In the genomic region with DNA sequence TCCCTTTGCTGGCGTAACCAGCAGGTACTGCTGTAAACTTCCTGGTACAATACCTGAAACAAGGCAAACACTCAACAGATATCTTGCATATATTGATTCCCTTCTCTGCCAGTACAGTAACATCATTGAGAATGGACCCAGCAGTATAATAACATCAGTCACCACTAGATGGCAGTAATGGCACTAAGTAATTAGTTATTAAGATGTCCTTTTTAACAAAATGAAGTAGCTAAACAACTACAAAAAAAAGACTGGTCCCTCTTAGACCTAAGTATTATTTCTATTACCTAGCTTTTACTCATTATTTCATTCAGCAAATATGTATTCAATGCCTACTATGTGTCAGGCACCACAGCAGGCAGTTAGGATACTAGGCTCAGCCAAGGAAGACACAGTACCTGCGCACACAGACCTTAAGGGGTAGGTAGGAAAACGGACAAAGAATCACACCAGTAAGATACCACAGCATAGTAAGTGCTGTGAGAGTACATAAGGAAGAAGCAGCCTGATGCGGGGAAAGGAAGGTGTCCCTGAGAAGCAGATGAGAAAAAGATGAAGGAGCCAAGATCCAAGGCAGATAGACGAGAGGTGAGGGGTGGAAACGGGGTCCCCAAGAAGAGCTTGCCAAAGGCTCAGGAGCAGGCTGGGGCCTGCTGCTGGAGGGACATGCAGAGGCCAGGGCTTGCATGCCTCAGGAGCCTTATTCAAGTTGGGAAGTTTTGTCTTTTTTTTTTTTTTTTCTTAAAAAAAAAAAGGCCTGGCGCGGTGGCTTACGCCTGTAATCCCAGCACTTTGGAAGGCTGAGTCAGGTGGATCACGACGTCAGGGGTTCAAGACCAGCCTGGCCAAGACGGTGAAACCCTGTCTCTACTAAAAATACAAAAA, we compare ENCODE assay signal across 8 cellular contexts.
DNase-seq lines count a peak whose midpoint lies in the region; ATAC-seq, FAIRE-seq and TF ChIP-seq lines count a peak whose summit lies in the region.

No MANE protein-coding gene starts in this region.

- H3K4me2 ChIP-seq in keratinocyte (ENCODE audit: control insufficient read depth, extremely low read depth, insufficient read depth, low read depth, low read length), result peak overlapping the region; percentile 76

- no peaks in the 10 kb centered on the region for H3K27me3 Mint-ChIP-seq in stimulated activated naive CD8-positive, alpha-beta T cell treated with anti-CD3 and anti-CD28 coated beads, Interleukin-15, amount 100 ng/mL, for 72 hours

- no peak overlapping the region for H3K4me3 ChIP-seq in Jurkat, Clone E6-1 (ENCODE audit: low read length)
- H3K4me3 ChIP-seq in breast epithelium, result no peak overlapping the region
- peak overlapping the region in 1 of 3 experiments; percentile 25 for H3K4me3 ChIP-seq in keratinocyte (ENCODE audit: control insufficient read depth in 2 of 3, extremely low read depth in 1 of 3, insufficient read depth in 2 of 3, low read depth in 1 of 3, low read length in 3 of 3)

- H3K36me3 ChIP-seq in breast epithelium (no peaks in the 10 kb centered on the region), keratinocyte (ENCODE audit: control insufficient read depth in 2 of 2, extremely low read depth in 1 of 2, insufficient read depth in 2 of 2, low read length in 2 of 2) (no peaks in the 10 kb centered on the region)

- peaks cover 7% of the 10 kb centered on the region for H3K4me1 Mint-ChIP-seq in stimulated activated naive CD8-positive, alpha-beta T cell treated with anti-CD3 and anti-CD28 coated beads, Interleukin-15, amount 100 ng/mL, for 72 hours

- peak; percentile 72 for DNase-seq in SIG-M5 treated with dmso at 0.1 percent for 504 hours (lab: John Stamatoyannopoulos, UW; ENCODE audit: unreplicated experiment)
- DNase-seq in SIG-M5 (lab: John Stamatoyannopoulos, UW), result no peak
- peak; percentile 81 for DNase-seq in Jurkat, Clone E6-1 (ENCODE audit: low read depth, low spot score)
- DNase-seq in OCI-M1 (lab: John Stamatoyannopoulos, UW), result peak; percentile 93
- DNase-seq in breast epithelium (ENCODE audit: low spot score in 2 of 2), result no peak
- DNase-seq in keratinocyte (ENCODE audit: low read depth, low spot score), result no peak
- DNase-seq in stimulated activated naive CD8-positive, alpha-beta T cell treated with anti-CD3 and anti-CD28 coated beads, Interleukin-15, amount 100 ng/mL, for 72 hours, result peak in 1 of 2 donors; percentile 42

- peak overlapping the region; percentile 69 for H3K9ac ChIP-seq in keratinocyte (ENCODE audit: control insufficient read depth, extremely low read depth, insufficient read depth, low read length)

- no peak overlapping the region for H3K4me3 Mint-ChIP-seq in stimulated activated naive CD8-positive, alpha-beta T cell treated with anti-CD3 and anti-CD28 coated beads, Interleukin-15, amount 100 ng/mL, for 72 hours

- no peak for FAIRE-seq in keratinocyte (lab: Jason Lieb, UNC)

- TF ChIP-seq CTCF in breast epithelium (IDR thresholded peaks at IDR 0.05) (peak; percentile 84 to 93 (median 88)), keratinocyte (optimal IDR thresholded peaks at IDR 0.05 in 1 of 3, IDR thresholded peaks at IDR 0.05 in 1 of 3, conservative IDR thresholded peaks at IDR 0.05 in 1 of 3; ENCODE audit: extremely low read depth in 1 of 3, insufficient read depth in 2 of 3, low read length in 3 of 3) (peak in 2 of 3 experiments; percentile 29 to 62)

- no peaks in the 10 kb centered on the region for H4K20me1 ChIP-seq in keratinocyte (ENCODE audit: control insufficient read depth, extremely low read depth, insufficient read depth, low read length)

- dilution Hi-C loops in keratinocyte (cut with MboI; ENCODE audit: extremely low pct_ligation_motif_present, low sequenced_read_pairs), result no loop called here

- TF ChIP-seq POLR2A in breast epithelium (IDR thresholded peaks at IDR 0.05), result no peak

- intact Hi-C loops in breast epithelium (cut with DNase I; ENCODE audit: low total_unique reads), result no loop called here

- no peaks in the 10 kb centered on the region for H3K9me3 Mint-ChIP-seq in stimulated activated naive CD8-positive, alpha-beta T cell treated with anti-CD3 and anti-CD28 coated beads, Interleukin-15, amount 100 ng/mL, for 72 hours

- peak; percentile 78 for ATAC-seq in GM21526 (IDR thresholded peaks at IDR 0.05; ENCODE audit: low FRiP score, unreplicated experiment)
- peak; percentile 76 for ATAC-seq in stimulated activated naive CD8-positive, alpha-beta T cell treated with anti-CD3 and anti-CD28 coated beads, Interleukin-15, amount 100 ng/mL, for 72 hours

- H3K9me3 ChIP-seq in breast epithelium (no peaks in the 10 kb centered on the region), keratinocyte (ENCODE audit: control insufficient read depth, low read depth, low read length) (no peaks in the 10 kb centered on the region)

- H3K79me2 ChIP-seq in keratinocyte (ENCODE audit: control insufficient read depth, insufficient read depth, low read length), result no peaks in the 10 kb centered on the region

- H3K27me3 ChIP-seq in breast epithelium, result no peaks in the 10 kb centered on the region
- no peaks in the 10 kb centered on the region for H3K27me3 ChIP-seq in keratinocyte (ENCODE audit: control insufficient read depth, extremely low read depth, insufficient read depth, low read length)

- H3K27ac ChIP-seq in breast epithelium (peak overlapping the region; percentile 76 to 77), keratinocyte (ENCODE audit: control insufficient read depth, insufficient read depth, low read length) (peak overlapping the region; percentile 80)

- peak overlapping the region; percentile 90 for H2AFZ ChIP-seq in keratinocyte (ENCODE audit: control insufficient read depth, low read length)

- H3K4me1 ChIP-seq in breast epithelium (no peaks in the 10 kb centered on the region), keratinocyte (ENCODE audit: control insufficient read depth, extremely low read depth, insufficient read depth, low read length) (peaks cover 20% of the 10 kb centered on the region)

- no peaks in the 10 kb centered on the region for H3K9me1 ChIP-seq in keratinocyte (ENCODE audit: control insufficient read depth, extremely low read depth, insufficient read depth, low read length)

- H3K27ac Mint-ChIP-seq in stimulated activated naive CD8-positive, alpha-beta T cell treated with anti-CD3 and anti-CD28 coated beads, Interleukin-15, amount 100 ng/mL, for 72 hours, result peak overlapping the region; percentile 86 to 91

Comparison
In these comparisons a context has a peak if more than half of its experiments do, and no peak if none do; other contexts are left out.
1. DNase-seq: peak in SIG-M5 treated with dmso at 0.1 percent for 504 hours (single experiment), Jurkat, Clone E6-1 (single experiment) and OCI-M1 (single experiment); none in SIG-M5 (single experiment), breast epithelium (0 of 2) and keratinocyte (single experiment).